27 cellular contexts compared by ENCODE assay signal in genomic region chr11:133605493-133605892, GRCh38.
"Had no signal": no experiment of that assay in that cellular context is flagged by ENCODE, and none has a peak within 500 bp of the region (broad histone marks: within the 10 kb centered on the region; RNA-seq: fewer than 3 reads in every experiment).

No MANE protein-coding gene starts in this region.

- H3K4me2 ChIP-seq: neural progenitor cell, smooth muscle cell had no signal

- ATAC-seq: gastrocnemius medialis; left lobe of liver; naive thymus-derived CD4-positive, alpha-beta T cell; sciatic nerve; stimulated activated naive CD8-positive, alpha-beta T cell treated with anti-CD3 and anti-CD28 coated beads, Interleukin-15, amount 100 ng/mL, for 72 hours; upper lobe of right lung had no signal

- H3K27ac Mint-ChIP-seq: immature natural killer cell; memory B cell; naive thymus-derived CD4-positive, alpha-beta T cell; neural progenitor cell; progenitor cell of endocrine pancreas; stimulated activated naive CD8-positive, alpha-beta T cell treated with anti-CD3 and anti-CD28 coated beads, Interleukin-15, amount 100 ng/mL, for 72 hours had no signal

- H3K36me3 Mint-ChIP-seq: memory B cell; naive thymus-derived CD4-positive, alpha-beta T cell; neural progenitor cell had no signal

- H3K27me3 Mint-ChIP-seq: memory B cell; stimulated activated naive CD8-positive, alpha-beta T cell treated with anti-CD3 and anti-CD28 coated beads, Interleukin-15, amount 100 ng/mL, for 72 hours had no signal

- H3K4me1 ChIP-seq: gastrocnemius medialis, neural progenitor cell, parathyroid adenoma, suprapubic skin, transverse colon, upper lobe of right lung, uterus had no signal

- H3K4me3 ChIP-seq: dorsolateral prefrontal cortex, gastrocnemius medialis, lung, neural progenitor cell, smooth muscle cell, suprapubic skin, transverse colon, upper lobe of right lung, uterus had no signal

- H3K36me3 ChIP-seq: gastrocnemius medialis, neural progenitor cell, suprapubic skin, transverse colon, upper lobe of right lung, uterus had no signal

- DNase-seq: dorsolateral prefrontal cortex; effector CD4-positive, alpha-beta T cell; foreskin fibroblast; gastrocnemius medialis; head of caudate nucleus; immature natural killer cell; midbrain; naive thymus-derived CD4-positive, alpha-beta T cell; stimulated activated CD4-positive, alpha-beta T cell treated with anti-CD3 and anti-CD28 coated beads, Interleukin-12 subunit alpha, Interleukin-12 subunit beta, amount 100 ng/mL, for 4 hours; stimulated activated CD4-positive, alpha-beta T cell treated with anti-CD3 and anti-CD28 coated beads, Interleukin-1b, Interleukin-23, amount 100 ng/mL, for 48 hours; stimulated activated CD4-positive, alpha-beta T cell treated with anti-CD3 and anti-CD28 coated beads, Interleukin-4, amount 100 ng/mL, for 1 hour; stimulated activated CD8-positive, alpha-beta memory T cell treated with anti-CD3 and anti-CD28 coated beads, Interleukin-4, amount 100 ng/mL, for 48 hours; stimulated activated naive CD4-positive, alpha-beta T cell; stimulated activated naive CD8-positive, alpha-beta T cell treated with anti-CD3 and anti-CD28 coated beads, Interleukin-15, amount 100 ng/mL, for 72 hours; transverse colon; upper lobe of right lung; uterus had no signal

- H3K4me1 Mint-ChIP-seq: immature natural killer cell; memory B cell; naive thymus-derived CD4-positive, alpha-beta T cell; nephron; stimulated activated naive CD8-positive, alpha-beta T cell treated with anti-CD3 and anti-CD28 coated beads, Interleukin-15, amount 100 ng/mL, for 72 hours had no signal

- H3K27me3 ChIP-seq: gastrocnemius medialis, neural progenitor cell, suprapubic skin, transverse colon, upper lobe of right lung, uterus had no signal

- H3K4me3 Mint-ChIP-seq: immature natural killer cell; memory B cell; naive thymus-derived CD4-positive, alpha-beta T cell; nephron; neural progenitor cell; stimulated activated naive CD8-positive, alpha-beta T cell treated with anti-CD3 and anti-CD28 coated beads, Interleukin-15, amount 100 ng/mL, for 72 hours had no signal

- H3K9me3 ChIP-seq: gastrocnemius medialis, suprapubic skin, transverse colon, upper lobe of right lung, uterus had no signal

- H3K9me3 Mint-ChIP-seq: neural progenitor cell had no signal

- H3K79me2 ChIP-seq: parathyroid adenoma had no signal

- H3K9ac ChIP-seq: neural progenitor cell, parathyroid adenoma had no signal

- H3K27ac ChIP-seq: dorsolateral prefrontal cortex, gastrocnemius medialis, neural progenitor cell, parathyroid adenoma, suprapubic skin, transverse colon, upper lobe of right lung, uterus had no signal
